10 cellular contexts compared by ENCODE assay signal in genomic region chr15:78055923-78056713, GRCh38. TPM values are rescaled to one million over a fixed set of nuclear protein-coding genes. Genes with fewer than 3 reads are reported as not detected.
DNase-seq lines count a peak whose midpoint lies in the region; ATAC-seq and TF ChIP-seq lines count a peak whose summit lies in the region.
"Had no signal": no experiment of that assay in that cellular context is flagged by ENCODE, and none has a peak within 500 bp of the region (broad histone marks: within the 10 kb centered on the region; RNA-seq: fewer than 3 reads in every experiment).

No MANE protein-coding gene starts in this region.

- H3K4me3 ChIP-seq in tibial artery (no peak overlapping the region), prostate gland (no peak overlapping the region)

- no peak for DNase-seq in activated CD4-positive, alpha-beta T cell treated with anti-CD3 and anti-CD28 coated beads, Interleukin-2, amount 10 ng/mL, durations not matched to agents 7 days and 5 days
- DNase-seq in activated CD4-positive, alpha-beta T cell treated with anti-CD3 and anti-CD28 coated beads for 1 hour, result no peak
- DNase-seq in iPS-NIHi7 (ENCODE audit: extremely low spot score), result peak; percentile 58
- DNase-seq in tibial artery, result peak; percentile 64 to 67
- DNase-seq in cerebellar nuclear complex (lab: John Stamatoyannopoulos, UW), result no peak
- no peak for DNase-seq in amniotic stem cell (lab: John Stamatoyannopoulos, UW)
- no peak for DNase-seq in prostate gland (ENCODE audit: low spot score)

- H3K4me3 Mint-ChIP-seq in activated CD4-positive, alpha-beta T cell treated with anti-CD3 and anti-CD28 coated beads, Interleukin-2, amount 10 ng/mL, durations not matched to agents 7 days and 5 days, result peak overlapping the region; percentile 47
- H3K4me3 Mint-ChIP-seq in activated T-helper 17 cell treated with anti-CD3 and anti-CD28 coated beads, Interleukin-2, amount 50 U/mL, for 72 hours, result peak overlapping the region; percentile 70

- peaks cover 93% of the 10 kb centered on the region for H3K4me1 Mint-ChIP-seq in activated CD4-positive, alpha-beta T cell treated with anti-CD3 and anti-CD28 coated beads, Interleukin-2, amount 10 ng/mL, durations not matched to agents 7 days and 5 days
- peaks cover 76% of the 10 kb centered on the region for H3K4me1 Mint-ChIP-seq in activated T-helper 17 cell treated with anti-CD3 and anti-CD28 coated beads, Interleukin-2, amount 50 U/mL, for 72 hours

- intact Hi-C loops in tibial artery (cut with DNase I; ENCODE audit: low total_unique reads) (no loop called here), prostate gland (cut with DNase I) (no loop called here)

- H3K27ac ChIP-seq in tibial artery, result peak overlapping the region; percentile 59 to 87
- H3K27ac ChIP-seq in prostate gland, result no peak overlapping the region

- H3K36me3 ChIP-seq in tibial artery (peaks cover 9 to 26% (median 22%) of the 10 kb centered on the region in 3 donors), prostate gland (peaks cover 0 to 3% of the 10 kb centered on the region in 2 donors)

- H3K9me3 Mint-ChIP-seq in activated CD4-positive, alpha-beta T cell treated with anti-CD3 and anti-CD28 coated beads, Interleukin-2, amount 10 ng/mL, durations not matched to agents 7 days and 5 days, result no peaks in the 10 kb centered on the region
- no peaks in the 10 kb centered on the region for H3K9me3 Mint-ChIP-seq in activated T-helper 17 cell treated with anti-CD3 and anti-CD28 coated beads, Interleukin-2, amount 50 U/mL, for 72 hours

- TF ChIP-seq POLR2A in prostate gland (IDR thresholded peaks at IDR 0.05), result no peak

- ATAC-seq in activated T-helper 17 cell treated with anti-CD3 and anti-CD28 coated beads, Interleukin-2, amount 50 U/mL, for 72 hours (replicated peaks), result peak; percentile 37

- H3K4me1 ChIP-seq in tibial artery (peaks cover 0 to 80% (median 50%) of the 10 kb centered on the region in 4 donors), prostate gland (replicated peaks) (peaks cover 35% of the 10 kb centered on the region)

- H3K27me3 ChIP-seq in tibial artery (no peaks in the 10 kb centered on the region), prostate gland (replicated peaks; ENCODE audit: insufficient read depth) (no peaks in the 10 kb centered on the region)

- H3K27ac Mint-ChIP-seq in activated CD4-positive, alpha-beta T cell treated with anti-CD3 and anti-CD28 coated beads, Interleukin-2, amount 10 ng/mL, durations not matched to agents 7 days and 5 days, result peak overlapping the region; percentile 75
- peak overlapping the region; percentile 91 for H3K27ac Mint-ChIP-seq in activated T-helper 17 cell treated with anti-CD3 and anti-CD28 coated beads, Interleukin-2, amount 50 U/mL, for 72 hours

- no peaks in the 10 kb centered on the region for H3K9me3 ChIP-seq in tibial artery
- no peaks in the 10 kb centered on the region for H3K9me3 ChIP-seq in prostate gland

- WGBS in prostate gland, result 35% methylated on average over 2 of the region's 2 CpGs

- peaks cover 49% of the 10 kb centered on the region for H3K36me3 Mint-ChIP-seq in activated CD4-positive, alpha-beta T cell treated with anti-CD3 and anti-CD28 coated beads, Interleukin-2, amount 10 ng/mL, durations not matched to agents 7 days and 5 days (ENCODE audit: low read depth)
- H3K36me3 Mint-ChIP-seq in activated T-helper 17 cell treated with anti-CD3 and anti-CD28 coated beads, Interleukin-2, amount 50 U/mL, for 72 hours (ENCODE audit: low read depth), result peaks cover 31% of the 10 kb centered on the region

- no peaks in the 10 kb centered on the region for H3K27me3 Mint-ChIP-seq in activated CD4-positive, alpha-beta T cell treated with anti-CD3 and anti-CD28 coated beads, Interleukin-2, amount 10 ng/mL, durations not matched to agents 7 days and 5 days
- H3K27me3 Mint-ChIP-seq in activated T-helper 17 cell treated with anti-CD3 and anti-CD28 coated beads, Interleukin-2, amount 50 U/mL, for 72 hours, result no peaks in the 10 kb centered on the region

- CTCF ChIA-PET in activated CD4-positive, alpha-beta T cell treated with anti-CD3 and anti-CD28 coated beads, Interleukin-2, amount 10 ng/mL, durations not matched to agents 7 days and 5 days (lab: Charles Lee), result interaction anchor here (0.6 to 6.8 kb wide), 9 partner anchors 8 to 379 kb away, joined by 3 to 73 read pairs (median 3); partner anchors contain the start of gene SH2D7

- POLR2A ChIA-PET in activated CD4-positive, alpha-beta T cell treated with anti-CD3 and anti-CD28 coated beads, Interleukin-2, amount 10 ng/mL, durations not matched to agents 7 days and 5 days (lab: Charles Lee), result no interaction called here

- TF ChIP-seq CTCF in tibial artery (IDR thresholded peaks at IDR 0.05) (no peak), prostate gland (IDR thresholded peaks at IDR 0.05) (no peak)

RNA-seq across cellular contexts. Expression of gene TBC1D2B, which starts 21.4 kb away (rescaled TPM):
- 10 to 100 TPM; 77.2 to 83.7 TPM for total RNA-seq in activated CD4-positive, alpha-beta T cell treated with anti-CD3 and anti-CD28 coated beads, Interleukin-2, amount 10 ng/mL, durations not matched to agents 7 days and 5 days
- 100 to 1,000 TPM in 1 of 2 donors, 10 to 100 TPM in 1; 86.1 to 109 TPM for total RNA-seq in activated T-helper 17 cell treated with anti-CD3 and anti-CD28 coated beads, Interleukin-2, amount 50 U/mL, for 72 hours
- 10 to 100 TPM; 21.5 to 49.5 TPM for total RNA-seq in prostate gland

RNA-seq across cellular contexts. Expression of gene SH2D7, which starts 36.2 kb away (rescaled TPM):
- not detected for total RNA-seq in activated CD4-positive, alpha-beta T cell treated with anti-CD3 and anti-CD28 coated beads, Interleukin-2, amount 10 ng/mL, durations not matched to agents 7 days and 5 days
- total RNA-seq in activated T-helper 17 cell treated with anti-CD3 and anti-CD28 coated beads, Interleukin-2, amount 50 U/mL, for 72 hours, result not detected
- total RNA-seq in prostate gland, result under 1 TPM in 1 of 2 donors, not detected in 1; 0.28 TPM
- total RNA-seq: Daoy, pulmonary artery endothelial cell had no signal

Comparison
In these comparisons a context has a peak if more than half of its experiments do, and no peak if none do; other contexts are left out.
1. DNase-seq: peak in iPS-NIHi7 (single experiment) and tibial artery (2 of 2); none in activated CD4-positive, alpha-beta T cell treated with anti-CD3 and anti-CD28 coated beads, Interleukin-2, amount 10 ng/mL, durations not matched to agents 7 days and 5 days (single experiment), activated CD4-positive, alpha-beta T cell treated with anti-CD3 and anti-CD28 coated beads for 1 hour (single experiment), cerebellar nuclear complex (0 of 2), amniotic stem cell (single experiment) and prostate gland (single experiment).
2. H3K27ac ChIP-seq: peak in tibial artery (2 of 2); none in prostate gland (0 of 2).